Comparison of ENCODE assay signal across 1 cellular context in the genomic region with DNA sequence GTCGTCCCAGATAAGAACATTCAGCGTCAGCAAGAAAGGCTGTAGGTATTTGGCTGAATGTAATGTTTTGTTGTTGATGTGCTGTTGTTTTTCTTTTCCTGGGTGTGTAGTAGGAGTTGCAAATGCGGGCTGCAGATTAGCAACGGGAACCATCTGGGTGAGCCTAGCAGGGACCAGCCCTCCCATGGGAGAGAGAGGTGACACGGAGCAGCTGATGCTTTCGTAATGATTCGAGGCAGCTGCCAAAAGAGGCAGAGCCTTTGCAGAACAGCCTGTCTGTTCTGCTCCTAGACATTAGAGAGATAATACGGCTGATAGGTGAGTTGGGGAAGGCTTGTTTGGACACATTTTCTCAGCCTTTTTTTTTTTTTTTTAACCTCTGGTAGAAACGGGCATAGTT.
TF ChIP-seq lines count a peak whose summit lies in the region.

No MANE protein-coding gene starts in this region.

TF ChIP-seq in HepG2, 621 proteins besides CTCF, POLR2A, EP300 and RAD21 (continued from another document):
- TF ChIP-seq GZF1 (CRISPR knock-in tag; IDR thresholded peaks at IDR 0.05) (no peak), AGO1 (IDR thresholded peaks at IDR 0.05; ENCODE audit: low read depth, low read length, poor library complexity, severe bottlenecking) (no peak), GFI1 (CRISPR knock-in tag; IDR thresholded peaks at IDR 0.05; ENCODE audit: borderline replicate concordance) (no peak), PCBP2 (optimal IDR thresholded peaks at IDR 0.05; ENCODE audit: low read depth, low read length, poor library complexity, severe bottlenecking) (no peak), ZNF556 (CRISPR knock-in tag; IDR thresholded peaks at IDR 0.05; ENCODE audit: borderline replicate concordance) (no peak), RARG (CRISPR knock-in tag; IDR thresholded peaks at IDR 0.05; ENCODE audit: low read depth) (no peak), ZNF33A (CRISPR knock-in tag; IDR thresholded peaks at IDR 0.05; ENCODE audit: borderline replicate concordance) (no peak), ASH2L (IDR thresholded peaks at IDR 0.05; ENCODE audit: insufficient read length, low read depth, low read length) (no peak), ZNF501 (CRISPR knock-in tag; IDR thresholded peaks at IDR 0.05) (no peak)
- TF ChIP-seq, protein P1, sequence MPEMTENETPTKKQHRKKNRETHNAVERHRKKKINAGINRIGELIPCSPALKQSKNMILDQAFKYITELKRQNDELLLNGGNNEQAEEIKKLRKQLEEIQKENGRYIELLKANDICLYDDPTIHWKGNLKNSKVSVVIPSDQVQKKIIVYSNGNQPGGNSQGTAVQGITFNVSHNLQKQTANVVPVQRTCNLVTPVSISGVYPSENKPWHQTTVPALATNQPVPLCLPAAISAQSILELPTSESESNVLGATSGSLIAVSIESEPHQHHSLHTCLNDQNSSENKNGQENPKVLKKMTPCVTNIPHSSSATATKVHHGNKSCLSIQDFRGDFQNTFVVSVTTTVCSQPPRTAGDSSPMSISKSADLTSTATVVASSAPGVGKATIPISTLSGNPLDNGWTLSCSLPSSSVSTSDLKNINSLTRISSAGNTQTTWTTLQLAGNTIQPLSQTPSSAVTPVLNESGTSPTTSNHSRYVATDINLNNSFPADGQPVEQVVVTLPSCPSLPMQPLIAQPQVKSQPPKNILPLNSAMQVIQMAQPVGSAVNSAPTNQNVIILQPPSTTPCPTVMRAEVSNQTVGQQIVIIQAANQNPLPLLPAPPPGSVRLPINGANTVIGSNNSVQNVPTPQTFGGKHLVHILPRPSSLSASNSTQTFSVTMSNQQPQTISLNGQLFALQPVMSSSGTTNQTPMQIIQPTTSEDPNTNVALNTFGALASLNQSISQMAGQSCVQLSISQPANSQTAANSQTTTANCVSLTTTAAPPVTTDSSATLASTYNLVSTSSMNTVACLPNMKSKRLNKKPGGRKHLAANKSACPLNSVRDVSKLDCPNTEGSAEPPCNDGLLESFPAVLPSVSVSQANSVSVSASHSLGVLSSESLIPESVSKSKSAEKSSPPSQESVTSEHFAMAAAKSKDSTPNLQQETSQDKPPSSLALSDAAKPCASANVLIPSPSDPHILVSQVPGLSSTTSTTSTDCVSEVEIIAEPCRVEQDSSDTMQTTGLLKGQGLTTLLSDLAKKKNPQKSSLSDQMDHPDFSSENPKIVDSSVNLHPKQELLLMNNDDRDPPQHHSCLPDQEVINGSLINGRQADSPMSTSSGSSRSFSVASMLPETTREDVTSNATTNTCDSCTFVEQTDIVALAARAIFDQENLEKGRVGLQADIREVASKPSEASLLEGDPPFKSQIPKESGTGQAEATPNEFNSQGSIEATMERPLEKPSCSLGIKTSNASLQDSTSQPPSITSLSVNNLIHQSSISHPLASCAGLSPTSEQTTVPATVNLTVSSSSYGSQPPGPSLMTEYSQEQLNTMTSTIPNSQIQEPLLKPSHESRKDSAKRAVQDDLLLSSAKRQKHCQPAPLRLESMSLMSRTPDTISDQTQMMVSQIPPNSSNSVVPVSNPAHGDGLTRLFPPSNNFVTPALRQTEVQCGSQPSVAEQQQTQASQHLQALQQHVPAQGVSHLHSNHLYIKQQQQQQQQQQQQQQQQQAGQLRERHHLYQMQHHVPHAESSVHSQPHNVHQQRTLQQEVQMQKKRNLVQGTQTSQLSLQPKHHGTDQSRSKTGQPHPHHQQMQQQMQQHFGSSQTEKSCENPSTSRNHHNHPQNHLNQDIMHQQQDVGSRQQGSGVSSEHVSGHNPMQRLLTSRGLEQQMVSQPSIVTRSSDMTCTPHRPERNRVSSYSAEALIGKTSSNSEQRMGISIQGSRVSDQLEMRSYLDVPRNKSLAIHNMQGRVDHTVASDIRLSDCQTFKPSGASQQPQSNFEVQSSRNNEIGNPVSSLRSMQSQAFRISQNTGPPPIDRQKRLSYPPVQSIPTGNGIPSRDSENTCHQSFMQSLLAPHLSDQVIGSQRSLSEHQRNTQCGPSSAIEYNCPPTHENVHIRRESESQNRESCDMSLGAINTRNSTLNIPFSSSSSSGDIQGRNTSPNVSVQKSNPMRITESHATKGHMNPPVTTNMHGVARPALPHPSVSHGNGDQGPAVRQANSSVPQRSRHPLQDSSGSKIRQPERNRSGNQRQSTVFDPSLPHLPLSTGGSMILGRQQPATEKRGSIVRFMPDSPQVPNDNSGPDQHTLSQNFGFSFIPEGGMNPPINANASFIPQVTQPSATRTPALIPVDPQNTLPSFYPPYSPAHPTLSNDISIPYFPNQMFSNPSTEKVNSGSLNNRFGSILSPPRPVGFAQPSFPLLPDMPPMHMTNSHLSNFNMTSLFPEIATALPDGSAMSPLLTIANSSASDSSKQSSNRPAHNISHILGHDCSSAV (CRISPR knock-in tag; IDR thresholded peaks at IDR 0.05; ENCODE audit: borderline replicate concordance), result no peak
